In the genomic region with DNA sequence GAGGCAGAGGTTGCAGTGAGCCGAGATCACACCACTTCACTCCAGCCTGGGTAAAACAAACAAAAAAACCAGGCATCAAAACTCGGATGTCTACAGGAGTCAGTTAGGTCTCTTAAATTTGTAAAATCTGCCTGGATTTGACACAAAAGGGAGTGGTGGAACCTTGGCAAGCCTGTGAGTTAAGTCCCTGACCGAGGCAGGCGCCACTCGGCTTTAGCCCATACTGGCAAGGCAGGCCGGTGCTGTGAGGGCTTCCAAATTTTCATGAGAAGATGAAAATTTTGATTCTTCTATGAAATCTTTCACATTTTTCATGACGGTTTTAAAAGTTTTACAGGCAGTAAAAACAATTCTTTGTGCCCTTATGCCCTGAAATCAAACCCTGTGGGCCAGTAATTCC, we compare ENCODE assay signal across 19 cellular contexts.
DNase-seq lines count a peak whose midpoint lies in the region; ATAC-seq and TF ChIP-seq lines count a peak whose summit lies in the region.
"Had no signal": no experiment of that assay in that cellular context is flagged by ENCODE, and none has a peak within 500 bp of the region (broad histone marks: within the 10 kb centered on the region; RNA-seq: fewer than 3 reads in every experiment).

No MANE protein-coding gene starts in this region.

- TF ChIP-seq CTCF in MCF 10A (IDR thresholded peaks at IDR 0.05; ENCODE audit: unreplicated experiment) = no peak
- TF ChIP-seq CTCF in breast epithelium (IDR thresholded peaks at IDR 0.05) = no peak
- no peak for TF ChIP-seq CTCF in sigmoid colon (IDR thresholded peaks at IDR 0.05)
- TF ChIP-seq CTCF in upper lobe of right lung (IDR thresholded peaks at IDR 0.05) = no peak
- TF ChIP-seq CTCF in osteoblast (IDR thresholded peaks at IDR 0.05; ENCODE audit: extremely low read depth, low read depth, low read length) = no peak

- no peak overlapping the region for H2AFZ ChIP-seq in osteoblast (ENCODE audit: low read length)

- H3K27ac ChIP-seq in breast epithelium (peak overlapping the region in 1 of 2 donors; percentile 66), right cardiac atrium (ENCODE audit: low read length) (peak overlapping the region; percentile 37), sigmoid colon (peak overlapping the region; percentile 36 to 74 (median 60)), upper lobe of right lung (peak overlapping the region; percentile 53), osteoblast (ENCODE audit: low read depth, low read length) (no peak overlapping the region)
- H3K27ac ChIP-seq: 22Rv1 had no signal

- intact Hi-C loops in MCF 10A (cut with micrococcal nuclease) = no loop called here
- intact Hi-C loops in breast epithelium (cut with DNase I; ENCODE audit: low total_unique reads) = no loop called here
- intact Hi-C loops in right cardiac atrium (cut with DNase I) = loop anchor here in 1 of 4 donors (10.0 kb wide), 1 partner anchor 74 kb away; no protein-coding TSS in a partner anchor
- intact Hi-C loops in sigmoid colon (cut with DNase I) = no loop called here
- intact Hi-C loops in upper lobe of right lung (cut with DNase I) = no loop called here

- POLR2A ChIA-PET in MCF 10A (lab: Yijun Ruan, JAX) = interaction anchor here (0.9 to 6.6 kb wide), 7 partner anchors 13 to 165 kb away, joined by 3 to 55 read pairs (median 4); partner anchors contain the start of gene FMNL2

- DNase-seq in MCF 10A (ENCODE audit: unreplicated experiment) (no peak), breast epithelium (ENCODE audit: low spot score in 2 of 2) (no peak), right cardiac atrium (peak; percentile 62 to 87 (median 80)), sigmoid colon (no peak), upper lobe of right lung (no peak), osteoblast (ENCODE audit: insufficient read length, low spot score, missing footprints) (no peak), left lobe of liver (ENCODE audit: low spot score) (no peak), kidney tubule cell (ENCODE audit: low spot score) (no peak)
- DNase-seq: activated CD4-positive, CD25-positive, alpha-beta regulatory T cell; cerebellar nuclear complex; DMS153; mammary epithelial cell; MG63; SIG-M5 had no signal

- TF ChIP-seq EP300 in sigmoid colon (IDR thresholded peaks at IDR 0.05) = no peak

- H3K4me3 Mint-ChIP-seq in MCF 10A (ENCODE audit: unreplicated experiment) = no peak overlapping the region
- H3K4me3 Mint-ChIP-seq: CD14-positive monocyte; natural killer cell treated with Interleukin-12 subunit alpha and Interleukin-12 subunit beta and Interleukin-15 and Interleukin-18, amount 100 ng/mL, for 72 hours; T-helper 2 cell treated with Interferon-gamma antibody and Interleukin-4, amounts not matched to agents 5 μg/mL and 100 μg/mL, for 36 hours had no signal

- H3K36me3 ChIP-seq in breast epithelium (no peaks in the 10 kb centered on the region), sigmoid colon (no peaks in the 10 kb centered on the region), upper lobe of right lung (no peaks in the 10 kb centered on the region), osteoblast (ENCODE audit: insufficient read depth, low read length) (no peaks in the 10 kb centered on the region)

- peak overlapping the region; percentile 52 for H3K27ac Mint-ChIP-seq in MCF 10A (ENCODE audit: low read depth, unreplicated experiment)
- H3K27ac Mint-ChIP-seq: activated T-helper 2 cell treated with anti-CD3 and anti-CD28 coated beads, Interferon-gamma antibody, Interleukin-2, Interleukin-4, amounts not matched to agents 10 μg/mL and 5 μg/mL and 100 μg/mL, durations not matched to agents 14 hours and 24 hours and 36 hours; natural killer cell treated with Interleukin-12 subunit alpha and Interleukin-12 subunit beta and Interleukin-15 and Interleukin-18, amount 100 ng/mL, for 72 hours; T-helper 2 cell treated with Interferon-gamma antibody and Interleukin-4, amounts not matched to agents 5 μg/mL and 100 μg/mL, for 36 hours had no signal

- CTCF ChIA-PET in MCF 10A (lab: Yijun Ruan, JAX) = interaction anchor here (0.5 to 2.2 kb wide), 7 partner anchors 11 to 289 kb away, joined by 3 to 11 read pairs (median 3); no protein-coding TSS in a partner anchor

- H3K36me3 Mint-ChIP-seq in MCF 10A (ENCODE audit: insufficient read depth, unreplicated experiment) = peaks cover 24% of the 10 kb centered on the region
- H3K36me3 Mint-ChIP-seq: CD14-positive monocyte; natural killer cell treated with Interleukin-12 subunit alpha and Interleukin-12 subunit beta and Interleukin-15 and Interleukin-18, amount 100 ng/mL, for 72 hours had no signal

- peaks cover 14% of the 10 kb centered on the region for H3K9me3 Mint-ChIP-seq in MCF 10A (ENCODE audit: unreplicated experiment)
- H3K9me3 Mint-ChIP-seq: activated T-helper 2 cell treated with anti-CD3 and anti-CD28 coated beads, Interferon-gamma antibody, Interleukin-2, Interleukin-4, amounts not matched to agents 10 μg/mL and 5 μg/mL and 100 μg/mL, durations not matched to agents 14 hours and 24 hours and 36 hours; natural killer cell treated with Interleukin-12 subunit alpha and Interleukin-12 subunit beta and Interleukin-15 and Interleukin-18, amount 100 ng/mL, for 72 hours; T-helper 2 cell treated with Interferon-gamma antibody and Interleukin-4, amounts not matched to agents 5 μg/mL and 100 μg/mL, for 36 hours had no signal

- H3K4me2 ChIP-seq in osteoblast (ENCODE audit: insufficient read depth, low read length) = no peak overlapping the region

- H3K27me3 ChIP-seq in breast epithelium = no peaks in the 10 kb centered on the region
- no peaks in the 10 kb centered on the region for H3K27me3 ChIP-seq in right cardiac atrium (ENCODE audit: control insufficient read depth, insufficient read depth)
- H3K27me3 ChIP-seq in sigmoid colon = no peaks in the 10 kb centered on the region
- no peaks in the 10 kb centered on the region for H3K27me3 ChIP-seq in upper lobe of right lung
- no peaks in the 10 kb centered on the region for H3K27me3 ChIP-seq in osteoblast (ENCODE audit: insufficient read depth, low read length)
- H3K27me3 ChIP-seq: MG63 had no signal

- H3K4me3 ChIP-seq in breast epithelium (no peak overlapping the region), right cardiac atrium (ENCODE audit: low read length) (no peak overlapping the region), sigmoid colon (no peak overlapping the region), upper lobe of right lung (no peak overlapping the region), osteoblast (ENCODE audit: insufficient read depth, low read length) (no peak overlapping the region)
- H3K4me3 ChIP-seq: MG63 had no signal

- no TSS peak for BruUV-seq in MCF 10A (replicated peaks; lab: Mats Ljungman, UMichigan)

- peaks cover 63% of the 10 kb centered on the region for H3K4me1 Mint-ChIP-seq in MCF 10A (ENCODE audit: insufficient read depth, unreplicated experiment)

- 73% methylated on average over 7 of the region's 7 CpGs for WGBS in right cardiac atrium
- WGBS in sigmoid colon, 2 donors = 86 to 90% methylated on average over 7 of the region's 7 CpGs

- peaks cover 50% of the 10 kb centered on the region for H3K79me2 ChIP-seq in osteoblast (ENCODE audit: insufficient read depth, low read length)

- ATAC-seq in right cardiac atrium (peak; percentile 56 to 71), upper lobe of right lung (no peak), left lobe of liver (no peak)
- ATAC-seq: natural killer cell treated with Interleukin-12 subunit alpha and Interleukin-12 subunit beta and Interleukin-15 and Interleukin-18, amount 100 ng/mL, for 72 hours had no signal

- H3K9me3 ChIP-seq in breast epithelium (no peaks in the 10 kb centered on the region), right cardiac atrium (ENCODE audit: control insufficient read depth, low read length) (no peaks in the 10 kb centered on the region), sigmoid colon (no peaks in the 10 kb centered on the region), upper lobe of right lung (no peaks in the 10 kb centered on the region), osteoblast (ENCODE audit: low read depth, low read length) (no peaks in the 10 kb centered on the region)

- no peaks in the 10 kb centered on the region for H3K4me1 ChIP-seq in breast epithelium
- H3K4me1 ChIP-seq in right cardiac atrium (ENCODE audit: control insufficient read depth, insufficient read depth, low read length) = peaks cover 10% of the 10 kb centered on the region
- peaks cover 0 to 36% (median 22%) of the 10 kb centered on the region in 4 donors for H3K4me1 ChIP-seq in sigmoid colon
- H3K4me1 ChIP-seq in upper lobe of right lung = peaks cover 17% of the 10 kb centered on the region
- H3K4me1 ChIP-seq in osteoblast (ENCODE audit: insufficient read depth, low read length) = peaks cover 32% of the 10 kb centered on the region

- no peaks in the 10 kb centered on the region for H3K27me3 Mint-ChIP-seq in MCF 10A (ENCODE audit: insufficient read depth, unreplicated experiment)

- no peaks in the 10 kb centered on the region for H4K20me1 ChIP-seq in osteoblast (ENCODE audit: insufficient read depth, low read length)

- TF ChIP-seq POLR2A in breast epithelium (IDR thresholded peaks at IDR 0.05) (no peak), sigmoid colon (IDR thresholded peaks at IDR 0.05) (no peak)

Comparison
In these comparisons a context has a peak if more than half of its experiments do, and no peak if none do; other contexts are left out.
1. DNase-seq: peak in right cardiac atrium (3 of 3); none in MCF 10A (single experiment), breast epithelium (0 of 2), sigmoid colon (single experiment), upper lobe of right lung (single experiment), osteoblast (single experiment), left lobe of liver (single experiment) and kidney tubule cell (single experiment).
2. ATAC-seq: peak in right cardiac atrium (2 of 2); none in upper lobe of right lung (single experiment) and left lobe of liver (single experiment).